23 cellular contexts compared by ENCODE assay signal in genomic region chr6:127834136-127834535, GRCh38.
DNase-seq lines count a peak whose midpoint lies in the region; ATAC-seq, FAIRE-seq and TF ChIP-seq lines count a peak whose summit lies in the region.
"Had no signal": no experiment of that assay in that cellular context is flagged by ENCODE, and none has a peak within 500 bp of the region (broad histone marks: within the 10 kb centered on the region; RNA-seq: fewer than 3 reads in every experiment).

No MANE protein-coding gene starts in this region.

- POLR2A ChIA-PET in SK-N-SH (lab: Yijun Ruan, JAX) (no interaction called here), HepG2 (lab: Yijun Ruan, JAX) (no interaction called here), WTC11 (lab: Charles Lee) (no interaction called here), HEK293T (lab: Yijun Ruan, JAX) (no interaction called here)

- no peak overlapping the region for H3K4me3 ChIP-seq in SK-N-SH (ENCODE audit: low read depth in 2 of 2, low read length in 1 of 2)
- no peak overlapping the region for H3K4me3 ChIP-seq in HepG2 (replicated peaks in 1 of 3; ENCODE audit: insufficient read depth in 1 of 3, low read depth in 2 of 3, low read length in 3 of 3)
- H3K4me3 ChIP-seq in right lobe of liver: no peak overlapping the region
- H3K4me3 ChIP-seq: BLaER1, GM23248 had no signal

- H3K79me2 ChIP-seq in SK-N-SH (ENCODE audit: insufficient read depth): no peaks in the 10 kb centered on the region
- H3K79me2 ChIP-seq in HepG2 (ENCODE audit: insufficient read depth, low read length): no peaks in the 10 kb centered on the region

- no peak overlapping the region for H3K9ac ChIP-seq in SK-N-SH
- no peak overlapping the region for H3K9ac ChIP-seq in HepG2 (ENCODE audit: insufficient read depth, low read depth, low read length)
- H3K9ac ChIP-seq: BLaER1, GM23248 had no signal

- 68% methylated on average over 7 of the region's 7 CpGs for WGBS in SK-N-SH (ENCODE audit: low lambda C conversion rate)
- 3% methylated on average over 7 of the region's 7 CpGs for WGBS in HepG2 (ENCODE audit: low lambda C conversion rate)
- 59% methylated on average over 7 of the region's 7 CpGs for WGBS in right lobe of liver (ENCODE audit: insufficient coverage, low coverage, low lambda C conversion rate, missing lambda C conversion rate)

- no peak for TF ChIP-seq RAD21 in SK-N-SH (IDR thresholded peaks at IDR 0.05; ENCODE audit: low read length)
- TF ChIP-seq RAD21 in HepG2 (CRISPR knock-in tag; IDR thresholded peaks at IDR 0.05): no peak

- no peak overlapping the region for H3K4me2 ChIP-seq in SK-N-SH
- no peak overlapping the region for H3K4me2 ChIP-seq in HepG2 (ENCODE audit: low read depth, low read length)
- H3K4me2 ChIP-seq: BLaER1 had no signal

- H4K20me1 ChIP-seq in SK-N-SH (ENCODE audit: insufficient read depth) (no peaks in the 10 kb centered on the region), HepG2 (ENCODE audit: insufficient read depth, low read length) (no peaks in the 10 kb centered on the region)
- H4K20me1 ChIP-seq: BLaER1 had no signal

- intact Hi-C loops in HepG2 (cut with micrococcal nuclease; ENCODE audit: unreplicated experiment) (no loop called here), right lobe of liver (cut with DNase I) (no loop called here)

- H3K9me3 Mint-ChIP-seq in WTC11: no peaks in the 10 kb centered on the region
- H3K9me3 Mint-ChIP-seq: CD4-positive, CD25-positive, alpha-beta regulatory T cell had no signal

- no peak for FAIRE-seq in HepG2 (lab: Jason Lieb, UNC)
- FAIRE-seq: A204.1, G401.6, GM12892, H1 had no signal

- no peaks in the 10 kb centered on the region for H3K36me3 Mint-ChIP-seq in WTC11

- ATAC-seq in SK-N-SH treated with all-trans-retinoic acid at 6 μM for 48 hours (no peak), HepG2 (peak; percentile 68), right lobe of liver (no peak), WTC11 (no peak), GM19328 (IDR thresholded peaks at IDR 0.05; ENCODE audit: unreplicated experiment) (no peak)

- H3K36me3 ChIP-seq in SK-N-SH (replicated peaks in 1 of 2; ENCODE audit: control insufficient read depth in 1 of 2, insufficient read depth in 2 of 2, low read length in 1 of 2) (no peaks in the 10 kb centered on the region), HepG2 (replicated peaks in 1 of 2; ENCODE audit: control insufficient read depth in 1 of 2, insufficient read depth in 2 of 2, low read length in 2 of 2) (no peaks in the 10 kb centered on the region), right lobe of liver (no peaks in the 10 kb centered on the region)
- H3K36me3 ChIP-seq: BLaER1 had no signal

- H3K9me3 ChIP-seq in SK-N-SH (no peaks in the 10 kb centered on the region), HepG2 (ENCODE audit: low read length) (no peaks in the 10 kb centered on the region), right lobe of liver (no peaks in the 10 kb centered on the region)
- H3K9me3 ChIP-seq: BLaER1 had no signal

- in situ Hi-C loops in HepG2 (cut with HindIII; ENCODE audit: extremely low pct_ligation_motif_present, low pct_unique_long_range_greater_than_20kb): no loop called here

- TF ChIP-seq CTCF in SK-N-SH (IDR thresholded peaks at IDR 0.05) (no peak), HepG2 (CRISPR knock-in tag; IDR thresholded peaks at IDR 0.05) (no peak), right lobe of liver (IDR thresholded peaks at IDR 0.05) (no peak), WTC11 (IDR thresholded peaks at IDR 0.05) (no peak)

- H3K4me1 ChIP-seq in SK-N-SH (ENCODE audit: control insufficient read depth in 1 of 2, insufficient read depth in 2 of 2, low read depth in 1 of 2, low read length in 1 of 2): no peaks in the 10 kb centered on the region
- H3K4me1 ChIP-seq in HepG2 (ENCODE audit: insufficient read depth, low read length): peaks cover 9% of the 10 kb centered on the region; the same call in 1 of the 2 replicates
- no peaks in the 10 kb centered on the region for H3K4me1 ChIP-seq in right lobe of liver
- H3K4me1 ChIP-seq: BLaER1 had no signal

- BruUV-seq in HepG2 (replicated peaks; lab: Mats Ljungman, UMichigan): no TSS peak

- no peak for TF ChIP-seq EP300 in SK-N-SH (IDR thresholded peaks at IDR 0.05; ENCODE audit: borderline replicate concordance in 1 of 2, low read depth in 1 of 2, low read length in 1 of 2)
- TF ChIP-seq EP300 in HepG2 (IDR thresholded peaks at IDR 0.05; ENCODE audit: low read depth in 2 of 2, low read length in 2 of 2): no peak; a peak in 1 of 4 replicates
- no peak for TF ChIP-seq EP300 in HepG2 (CRISPR knock-in tag; IDR thresholded peaks at IDR 0.05; ENCODE audit: borderline replicate concordance)

- no peak overlapping the region for H3K4me3 Mint-ChIP-seq in WTC11
- H3K4me3 Mint-ChIP-seq: B cell; CD4-positive, CD25-positive, alpha-beta regulatory T cell had no signal

- CTCF ChIA-PET in SK-N-SH (lab: Yijun Ruan, JAX): no interaction called here
- CTCF ChIA-PET in HepG2 (lab: Yijun Ruan, JAX; ENCODE audit: low intra/inter-chr PET ratio, low total read pairs): no interaction called here
- CTCF ChIA-PET in WTC11 (lab: Charles Lee): no interaction called here
- CTCF ChIA-PET in HEK293T (lab: Yijun Ruan, JAX): interaction anchor here (0.6 kb wide), 1 partner anchor 815 kb away, joined by 4 read pairs; no protein-coding TSS in a partner anchor

- peak overlapping the region; percentile 38; the same call in 1 of the 2 replicates for H2AFZ ChIP-seq in SK-N-SH (ENCODE audit: low read depth)
- H2AFZ ChIP-seq in HepG2 (ENCODE audit: low read length): no peak overlapping the region
- H2AFZ ChIP-seq: GM23248 had no signal

- H3K27ac ChIP-seq in SK-N-SH (ENCODE audit: low read depth in 2 of 2, low read length in 1 of 2): no peak overlapping the region
- no peak overlapping the region for H3K27ac ChIP-seq in HepG2 (ENCODE audit: extremely low read length, insufficient read depth, low read length)
- H3K27ac ChIP-seq in right lobe of liver: no peak overlapping the region
- H3K27ac ChIP-seq: 22Rv1, BLaER1, C4-2B, GM23248 had no signal

- TF ChIP-seq POLR2A in HepG2 (IDR thresholded peaks at IDR 0.05; ENCODE audit: insufficient read depth in 1 of 2, low read depth in 2 of 2, low read length in 2 of 2) (no peak), right lobe of liver (IDR thresholded peaks at IDR 0.05) (no peak)

- DNase-seq in SK-N-SH: no peak
- DNase-seq in HepG2 (ENCODE audit: low spot score): peak; percentile 45
- DNase-seq in right lobe of liver: no peak
- DNase-seq in WTC11 (ENCODE audit: low spot score): no peak
- no peak for DNase-seq in NOMO-1 treated with dmso at 0.1 percent for 144 hours (lab: John Stamatoyannopoulos, UW; ENCODE audit: unreplicated experiment)
- DNase-seq in HEK293T (ENCODE audit: extremely low spot score): no peak
- DNase-seq: CD4-positive, CD25-positive, alpha-beta regulatory T cell; COR-L47; DMS153; DND-41; GM23248; H7; HCEC 1CT had no signal

- no peaks in the 10 kb centered on the region for H3K27me3 Mint-ChIP-seq in WTC11 (ENCODE audit: low read depth)
- H3K27me3 Mint-ChIP-seq: B cell; CD4-positive, CD25-positive, alpha-beta regulatory T cell had no signal

- peaks cover 4% of the 10 kb centered on the region for H3F3A ChIP-seq in SK-N-SH (replicated peaks; ENCODE audit: insufficient read depth)

- H3K27me3 ChIP-seq in SK-N-SH (ENCODE audit: insufficient read depth) (no peaks in the 10 kb centered on the region), HepG2 (ENCODE audit: control insufficient read depth in 1 of 2, insufficient read depth in 2 of 2, low read length in 2 of 2) (no peaks in the 10 kb centered on the region), right lobe of liver (no peaks in the 10 kb centered on the region)
- H3K27me3 ChIP-seq: BLaER1 had no signal

- no peaks in the 10 kb centered on the region; the same call in 1 of the 2 replicates for H3K9me2 ChIP-seq in SK-N-SH

- H3K27ac Mint-ChIP-seq in WTC11: no peak overlapping the region
- H3K27ac Mint-ChIP-seq: B cell; CD4-positive, CD25-positive, alpha-beta regulatory T cell had no signal

- peaks cover 8% of the 10 kb centered on the region; the same call in 1 of the 2 replicates for H3K4me1 Mint-ChIP-seq in WTC11
- H3K4me1 Mint-ChIP-seq: B cell; CD4-positive, CD25-positive, alpha-beta regulatory T cell had no signal

TF ChIP-seq in SK-N-SH, 30 proteins besides CTCF, POLR2A, EP300 and RAD21 (continues in another document):
- no peak for TF ChIP-seq EZH2phosphoT487 (IDR thresholded peaks at IDR 0.05; ENCODE audit: borderline replicate concordance, low read depth)
- no peak for TF ChIP-seq SMC3 (IDR thresholded peaks at IDR 0.05; ENCODE audit: low read depth, low read length)
- TF ChIP-seq POLR2AphosphoS5 (IDR thresholded peaks at IDR 0.05; ENCODE audit: low read depth, low read length): no peak
- no peak for TF ChIP-seq TCF12 (IDR thresholded peaks at IDR 0.05)
- TF ChIP-seq TEAD4 (IDR thresholded peaks at IDR 0.05; ENCODE audit: borderline replicate concordance, insufficient read depth): no peak

TF ChIP-seq in SK-N-SH treated with all-trans-retinoic acid at 6 μM for 48 hours, 23 proteins besides CTCF, POLR2A, EP300 and RAD21:
- TF ChIP-seq PPARA (CRISPR knock-in tag; IDR thresholded peaks at IDR 0.05; ENCODE audit: borderline replicate concordance) (no peak), ZNF8 (CRISPR knock-in tag; IDR thresholded peaks at IDR 0.05) (no peak)

TF ChIP-seq in HepG2, 621 proteins besides CTCF, POLR2A, EP300 and RAD21 (continues in another document):
- TF ChIP-seq SMAD3 (CRISPR knock-in tag; IDR thresholded peaks at IDR 0.05) (no peak), MED13 (CRISPR knock-in tag; IDR thresholded peaks at IDR 0.05) (no peak), ZNF546 (CRISPR knock-in tag; conservative IDR thresholded peaks at IDR 0.05) (no peak), BCL6 (CRISPR knock-in tag; IDR thresholded peaks at IDR 0.05) (0 out of 2 replicates have a peak, but pooled peaks have one; percentile 37)

TF ChIP-seq in WTC11, 78 proteins besides CTCF, POLR2A, EP300 and RAD21:
- TF ChIP-seq NR2C2 (CRISPR knock-in tag; IDR thresholded peaks at IDR 0.05): no peak
- TF ChIP-seq GABPB1 (CRISPR knock-in tag; IDR thresholded peaks at IDR 0.05): peak; percentile 81

TF ChIP-seq in HEK293T, 16 proteins besides CTCF, POLR2A, EP300 and RAD21 (continues in another document):
- TF ChIP-seq LEF1 (IDR thresholded peaks at IDR 0.05; ENCODE audit: borderline replicate concordance) (no peak), CTBP1 (IDR thresholded peaks at IDR 0.05; ENCODE audit: borderline replicate concordance) (no peak), TARDBP (IDR thresholded peaks at IDR 0.05) (no peak), ZNF384 (IDR thresholded peaks at IDR 0.05) (no peak), PKNOX1 (IDR thresholded peaks at IDR 0.05) (no peak), SP1 (IDR thresholded peaks at IDR 0.05) (no peak), BHLHE40 (IDR thresholded peaks at IDR 0.05; ENCODE audit: borderline replicate concordance) (no peak), ARNT (IDR thresholded peaks at IDR 0.05) (no peak)
